17 cellular contexts compared by ENCODE assay signal in genomic region chr11:75421035-75421602, GRCh38. TPM values are rescaled to one million over a fixed set of nuclear protein-coding genes. Genes with fewer than 3 reads are reported as not detected.
DNase-seq lines count a peak whose midpoint lies in the region; ATAC-seq, FAIRE-seq and TF ChIP-seq lines count a peak whose summit lies in the region.
"Had no signal": no experiment of that assay in that cellular context is flagged by ENCODE, and none has a peak within 500 bp of the region (broad histone marks: within the 10 kb centered on the region; RNA-seq: fewer than 3 reads in every experiment).

No MANE protein-coding gene starts in this region.

- H4K20me1 ChIP-seq in IMR-90 (ENCODE audit: insufficient read depth, low read length) (no peaks in the 10 kb centered on the region), HepG2 (ENCODE audit: insufficient read depth, low read length) (peaks cover 10% of the 10 kb centered on the region)

- H3K27ac ChIP-seq in IMR-90 (ENCODE audit: insufficient read depth, low read length) (no peak overlapping the region), HepG2 (ENCODE audit: extremely low read length, insufficient read depth, low read length) (no peak overlapping the region)
- no peak overlapping the region for H3K27ac ChIP-seq in CD4-positive, alpha-beta memory T cell (ENCODE audit: low read depth, low read length)
- H3K27ac ChIP-seq: psoas muscle had no signal

- peak overlapping the region; percentile 6 for H3K27ac Mint-ChIP-seq in stimulated activated memory B cell treated with anti-CD40 and anti-IgM and Interleukin-4, amounts not matched to agents 10 μg/mL and 1 μg/mL and 100 μg/mL, for 72 hours
- H3K27ac Mint-ChIP-seq in Calu3 (ENCODE audit: unreplicated experiment): no peak overlapping the region
- H3K27ac Mint-ChIP-seq in CD4-positive, alpha-beta memory T cell: peak overlapping the region in 2 of 7 donors; percentile 19 to 32

- H3K27me3 ChIP-seq in IMR-90 (ENCODE audit: control insufficient read depth, insufficient read depth, low read length) (no peaks in the 10 kb centered on the region), HepG2 (ENCODE audit: control insufficient read depth in 1 of 2, insufficient read depth in 2 of 2, low read length in 2 of 2) (no peaks in the 10 kb centered on the region)
- H3K27me3 ChIP-seq in CD4-positive, alpha-beta memory T cell (ENCODE audit: insufficient read depth, low read length): no peaks in the 10 kb centered on the region

- peak overlapping the region in 1 of 2 experiments; percentile 6; a peak in 1 of 4 replicates for H4K8ac ChIP-seq in IMR-90 (ENCODE audit: low read depth in 2 of 2, low read length in 2 of 2)

- H3K9ac ChIP-seq in IMR-90 (ENCODE audit: low read depth, low read length) (no peak overlapping the region), HepG2 (ENCODE audit: insufficient read depth, low read depth, low read length) (no peak overlapping the region)

- POLR2A ChIA-PET in IMR-90 (lab: Charles Lee; ENCODE audit: unreplicated experiment): no interaction called here
- POLR2A ChIA-PET in HepG2 (lab: Yijun Ruan, JAX): interaction anchor here (1.8 kb wide), 1 partner anchor 18 kb away, joined by 4 read pairs; no protein-coding TSS in a partner anchor
- POLR2A ChIA-PET in CD4-positive, alpha-beta memory T cell (lab: Charles Lee; ENCODE audit: partially characterized antibody): interaction anchor here (0.8 kb wide), 1 partner anchor 105 kb away, joined by 3 read pairs; the partner anchor contains the start of gene GDPD5

- peaks cover 13% of the 10 kb centered on the region for H3K36me3 Mint-ChIP-seq in stimulated activated memory B cell treated with anti-CD40 and anti-IgM and Interleukin-4, amounts not matched to agents 10 μg/mL and 1 μg/mL and 100 μg/mL, for 72 hours
- H3K36me3 Mint-ChIP-seq in Calu3 (ENCODE audit: insufficient read depth, unreplicated experiment): peaks cover 15% of the 10 kb centered on the region
- peaks cover 8 to 16% of the 10 kb centered on the region in 2 donors for H3K36me3 Mint-ChIP-seq in CD4-positive, alpha-beta memory T cell

- no peaks in the 10 kb centered on the region for H3K27me3 Mint-ChIP-seq in stimulated activated memory B cell treated with anti-CD40 and anti-IgM and Interleukin-4, amounts not matched to agents 10 μg/mL and 1 μg/mL and 100 μg/mL, for 72 hours
- H3K27me3 Mint-ChIP-seq in Calu3 (ENCODE audit: unreplicated experiment): no peaks in the 10 kb centered on the region
- no peaks in the 10 kb centered on the region for H3K27me3 Mint-ChIP-seq in CD4-positive, alpha-beta memory T cell
- H3K27me3 Mint-ChIP-seq: CD8-positive, alpha-beta memory T cell had no signal

- peak overlapping the region; percentile 93 for H3K4ac ChIP-seq in IMR-90 (ENCODE audit: low read depth, low read length)

- H3K4me3 Mint-ChIP-seq in stimulated activated memory B cell treated with anti-CD40 and anti-IgM and Interleukin-4, amounts not matched to agents 10 μg/mL and 1 μg/mL and 100 μg/mL, for 72 hours: no peak overlapping the region
- H3K4me3 Mint-ChIP-seq in Calu3 (ENCODE audit: low read depth, unreplicated experiment): no peak overlapping the region
- no peak overlapping the region for H3K4me3 Mint-ChIP-seq in CD4-positive, alpha-beta memory T cell
- H3K4me3 Mint-ChIP-seq: CD8-positive, alpha-beta memory T cell; mesothelial cell of epicardium had no signal

- H3K56ac ChIP-seq in IMR-90 (ENCODE audit: extremely low read depth, insufficient read depth, low read length): no peak overlapping the region

- dilution Hi-C loops in IMR-90 (cut with HindIII; ENCODE audit: low sequenced_read_pairs, unreplicated experiment): no loop called here

- TF ChIP-seq POLR2A in IMR-90 (IDR thresholded peaks at IDR 0.05; ENCODE audit: low read depth, low read length) (no peak), HepG2 (IDR thresholded peaks at IDR 0.05; ENCODE audit: insufficient read depth in 1 of 2, low read depth in 2 of 2, low read length in 2 of 2) (no peak)

- peaks cover 30% of the 10 kb centered on the region for H3K9me1 ChIP-seq in IMR-90 (ENCODE audit: insufficient read depth, low read length)

- 100% methylated on average over 1 of the region's 11 CpGs; no CpG with 5 or more reads in 1 of the 2 experiments for WGBS in IMR-90 (ENCODE audit: extremely low coverage in 2 of 2, insufficient read length in 1 of 2), 2 experiments
- WGBS in HepG2 (ENCODE audit: low lambda C conversion rate): 71% methylated on average over 7 of the region's 11 CpGs

- H3K4me3 ChIP-seq in IMR-90 (ENCODE audit: insufficient read depth, low read depth, low read length): no peak overlapping the region
- no peak overlapping the region for H3K4me3 ChIP-seq in HepG2 (replicated peaks in 1 of 3; ENCODE audit: insufficient read depth in 1 of 3, low read depth in 2 of 3, low read length in 3 of 3)
- no peak overlapping the region for H3K4me3 ChIP-seq in CD4-positive, alpha-beta memory T cell (ENCODE audit: low read length in 2 of 2)
- H3K4me3 ChIP-seq: psoas muscle had no signal

- DNase-seq in IMR-90 (no peak), amygdala (lab: John Stamatoyannopoulos, UW) (peak in 29 of 56 donors; percentile 12 to 62 (median 37)), iPS-NIHi11 (ENCODE audit: low spot score) (peak; percentile 21), Calu3 (no peak), HepG2 (ENCODE audit: low spot score) (no peak)
- no peak for DNase-seq in activated CD8-positive, alpha-beta memory T cell treated with anti-CD3 and anti-CD28 coated beads for 24 hours
- no peak for DNase-seq in CD4-positive, alpha-beta memory T cell
- DNase-seq: activated CD4-positive, CD25-positive, alpha-beta regulatory T cell treated with anti-CD3 and anti-CD28 coated beads, Interleukin-2, amount 50 U/mL, for 72 hours; activated T-cell treated with anti-CD3 and anti-CD28 coated beads for 4 hours; CD8-positive, alpha-beta memory T cell; cortex of kidney; NCI-H2171; SW 1271 had no signal

- no peaks in the 10 kb centered on the region for H3K9me3 Mint-ChIP-seq in stimulated activated memory B cell treated with anti-CD40 and anti-IgM and Interleukin-4, amounts not matched to agents 10 μg/mL and 1 μg/mL and 100 μg/mL, for 72 hours
- no peaks in the 10 kb centered on the region for H3K9me3 Mint-ChIP-seq in Calu3 (ENCODE audit: low read depth, unreplicated experiment)
- H3K9me3 Mint-ChIP-seq in CD4-positive, alpha-beta memory T cell: no peaks in the 10 kb centered on the region
- H3K9me3 Mint-ChIP-seq: CD8-positive, alpha-beta memory T cell; mesothelial cell of epicardium had no signal

- 0 out of 2 replicates have a peak overlapping the region, but pooled peaks have one; percentile 7 for H3K14ac ChIP-seq in IMR-90 (replicated peaks; ENCODE audit: low read depth, low read length)

- H2AK5ac ChIP-seq in IMR-90 (ENCODE audit: low read depth, low read length): peak overlapping the region; percentile 97

- H3K23ac ChIP-seq in IMR-90 (ENCODE audit: low read depth, low read length): no peak overlapping the region

- H3K9me3 ChIP-seq in IMR-90 (ENCODE audit: control insufficient read depth, insufficient read depth, low read length) (no peaks in the 10 kb centered on the region), HepG2 (ENCODE audit: low read length) (no peaks in the 10 kb centered on the region)
- no peaks in the 10 kb centered on the region for H3K9me3 ChIP-seq in CD4-positive, alpha-beta memory T cell (ENCODE audit: control insufficient read depth in 1 of 2, low read length in 2 of 2)
- H3K9me3 ChIP-seq: psoas muscle had no signal

- H3K36me3 ChIP-seq in IMR-90 (ENCODE audit: control insufficient read depth, insufficient read depth, low read length) (peaks cover 17% of the 10 kb centered on the region), HepG2 (replicated peaks in 1 of 2; ENCODE audit: control insufficient read depth in 1 of 2, insufficient read depth in 2 of 2, low read length in 2 of 2) (no peaks in the 10 kb centered on the region)
- H3K36me3 ChIP-seq in CD4-positive, alpha-beta memory T cell (ENCODE audit: insufficient read depth, low read length): no peaks in the 10 kb centered on the region

- peak overlapping the region; percentile 72 for H4K91ac ChIP-seq in IMR-90 (ENCODE audit: insufficient read depth, low read depth, low read length)

- CTCF ChIA-PET in IMR-90 (lab: Yijun Ruan, JAX): no interaction called here
- CTCF ChIA-PET in Calu3 (lab: Charles Lee): no interaction called here
- CTCF ChIA-PET in HepG2 (lab: Yijun Ruan, JAX; ENCODE audit: low intra/inter-chr PET ratio, low total read pairs): no interaction called here
- CTCF ChIA-PET in CD4-positive, alpha-beta memory T cell (lab: Charles Lee; ENCODE audit: partially characterized antibody): no interaction called here

- no peak for ATAC-seq in IMR-90 (ENCODE audit: low read depth)
- no peak for ATAC-seq in stimulated activated memory B cell treated with anti-CD40 and anti-IgM and Interleukin-4, amounts not matched to agents 10 μg/mL and 1 μg/mL and 100 μg/mL, for 72 hours
- no peak for ATAC-seq in HepG2
- ATAC-seq: psoas muscle had no signal

- H2AK9ac ChIP-seq in IMR-90 (replicated peaks; ENCODE audit: low read depth, low read length, poor library complexity): no peak overlapping the region

- no peak overlapping the region for H2BK5ac ChIP-seq in IMR-90 (ENCODE audit: low read depth, low read length, poor library complexity, severe bottlenecking)

- no peak for FAIRE-seq in HepG2 (lab: Jason Lieb, UNC)
- FAIRE-seq: H54 had no signal

- H3K18ac ChIP-seq in IMR-90 (ENCODE audit: low read depth, low read length): peak overlapping the region; percentile 45; the same call in 1 of the 2 replicates

- no peak for TF ChIP-seq RAD21 in IMR-90 (IDR thresholded peaks at IDR 0.05; ENCODE audit: low read length)
- TF ChIP-seq RAD21 in HepG2 (CRISPR knock-in tag; IDR thresholded peaks at IDR 0.05): no peak

- H2BK20ac ChIP-seq in IMR-90 (ENCODE audit: low read depth, low read length): peak overlapping the region; percentile 87; the same call in 1 of the 2 replicates

- H3K4me1 ChIP-seq in IMR-90 (ENCODE audit: control insufficient read depth, insufficient read depth, low read length) (peaks cover 27% of the 10 kb centered on the region), HepG2 (ENCODE audit: insufficient read depth, low read length) (peaks cover 38% of the 10 kb centered on the region)
- H3K4me1 ChIP-seq in CD4-positive, alpha-beta memory T cell (ENCODE audit: insufficient read depth, low read length): no peaks in the 10 kb centered on the region
- H3K4me1 ChIP-seq: psoas muscle had no signal

- BruUV-seq in IMR-90 (replicated peaks; lab: Mats Ljungman, UMichigan) (no TSS peak), Calu3 (replicated peaks; lab: Mats Ljungman, UMichigan) (no TSS peak), HepG2 (replicated peaks; lab: Mats Ljungman, UMichigan) (no TSS peak)

- no peak overlapping the region for H2BK15ac ChIP-seq in IMR-90 (ENCODE audit: low read depth, low read length)

- intact Hi-C loops in IMR-90 (cut with micrococcal nuclease) (no loop called here), Calu3 (cut with micrococcal nuclease; ENCODE audit: unreplicated experiment) (no loop called here), HepG2 (cut with micrococcal nuclease; ENCODE audit: unreplicated experiment) (no loop called here)
- intact Hi-C loops in CD4-positive, alpha-beta memory T cell (cut with micrococcal nuclease): no loop called here

- in situ Hi-C loops in IMR-90 (cut with MboI; ENCODE audit: low sequenced_read_pairs) (no loop called here), HepG2 (cut with HindIII; ENCODE audit: extremely low pct_ligation_motif_present, low pct_unique_long_range_greater_than_20kb) (no loop called here)

- H3K4me1 Mint-ChIP-seq in stimulated activated memory B cell treated with anti-CD40 and anti-IgM and Interleukin-4, amounts not matched to agents 10 μg/mL and 1 μg/mL and 100 μg/mL, for 72 hours: no peaks in the 10 kb centered on the region
- H3K4me1 Mint-ChIP-seq in Calu3 (ENCODE audit: low read depth, unreplicated experiment): peaks cover 27% of the 10 kb centered on the region
- H3K4me1 Mint-ChIP-seq in CD4-positive, alpha-beta memory T cell: peaks cover 0 to 3% (median under 1%) of the 10 kb centered on the region in 4 donors
- H3K4me1 Mint-ChIP-seq: CD8-positive, alpha-beta memory T cell had no signal

- no peak overlapping the region for H3K4me2 ChIP-seq in IMR-90 (ENCODE audit: low read depth, low read length)
- no peak overlapping the region for H3K4me2 ChIP-seq in HepG2 (ENCODE audit: low read depth, low read length)

- H2AFZ ChIP-seq in IMR-90 (replicated peaks; ENCODE audit: low read length, poor library complexity) (no peak overlapping the region), HepG2 (ENCODE audit: low read length) (no peak overlapping the region)

- H4K5ac ChIP-seq in IMR-90 (ENCODE audit: low read depth, low read length): no peak overlapping the region

- H2BK120ac ChIP-seq in IMR-90 (ENCODE audit: low read depth, low read length): peak overlapping the region; percentile 25

- no peaks in the 10 kb centered on the region for H3K79me2 ChIP-seq in HepG2 (ENCODE audit: insufficient read depth, low read length)

- TF ChIP-seq EP300 in HepG2 (IDR thresholded peaks at IDR 0.05; ENCODE audit: low read depth in 2 of 2, low read length in 2 of 2) (no peak), HepG2 (CRISPR knock-in tag; IDR thresholded peaks at IDR 0.05; ENCODE audit: borderline replicate concordance) (no peak)

- no peak for TF ChIP-seq CTCF in IMR-90 (conservative IDR thresholded peaks at IDR 0.05; ENCODE audit: low read depth, low read length)
- TF ChIP-seq CTCF in Calu3 (IDR thresholded peaks at IDR 0.05; ENCODE audit: unreplicated experiment): no peak
- TF ChIP-seq CTCF in HepG2 (CRISPR knock-in tag; IDR thresholded peaks at IDR 0.05): no peak

- peaks cover 14 to 28% of the 10 kb centered on the region in 2 experiments for H3K79me1 ChIP-seq in IMR-90 (ENCODE audit: low read depth in 1 of 2, low read length in 2 of 2)

RNA-seq across cellular contexts. Expression of gene KLHL35, which starts 11.9 kb away (rescaled TPM):
- total RNA-seq in IMR-90 (2012; rRNA removed): 1.4 and 1.6 TPM in 2 replicates
- 3.3 TPM in 2 replicates for polyA plus RNA-seq in IMR-90 (2012; rRNA removed)
- polyA plus RNA-seq in IMR-90 (2012; cell fraction: cytosol; rRNA removed): 2.1 and 6.1 TPM in 2 replicates
- polyA plus RNA-seq in IMR-90 (2012; cell fraction: nucleus; rRNA removed; ENCODE audit: low replicate concordance): 4.0 and 10.4 TPM in 2 replicates
- total RNA-seq in Calu3 (2022): 1.3 and 2.1 TPM in 2 replicates
- not detected in 2 replicates for total RNA-seq in HepG2 (2016; rRNA removed; fragmentation: Illumina TruSeq; extraction: Trizol)
- not detected in 2 replicates for total RNA-seq in HepG2 (2016; cell fraction: cytosol; rRNA removed; fragmentation: Illumina TruSeq; extraction: Trizol; ENCODE audit: low read depth)
- not detected in 2 replicates for total RNA-seq in HepG2 (2016; cell fraction: insoluble cytoplasmic fraction; rRNA removed; fragmentation: Illumina TruSeq; extraction: Trizol)
- not detected in 2 replicates for total RNA-seq in HepG2 (2016; cell fraction: membrane; rRNA removed; fragmentation: Illumina TruSeq; extraction: Trizol)
- not detected in 2 replicates for total RNA-seq in HepG2 (2016; cell fraction: nucleus; rRNA removed; fragmentation: Illumina TruSeq; extraction: Trizol)
- not detected in 2 replicates for polyA plus RNA-seq in HepG2 (2011; rRNA removed)
- polyA plus RNA-seq in HepG2 (2011; cell fraction: cytosol; rRNA removed): 0.03 TPM in 1 of 2 replicates, not detected in the other
- 0.10 and 0.14 TPM in 2 replicates for polyA plus RNA-seq in HepG2 (2011; cell fraction: nucleus; rRNA removed)
- 0.12 TPM in 1 of 2 replicates, not detected in the other for polyA plus RNA-seq in HepG2 (2012)
- not detected in 2 replicates for polyA plus RNA-seq in HepG2 (2016; cell fraction: cytosol; fragmentation: Illumina TruSeq; extraction: Trizol; ENCODE audit: low read depth)
- polyA plus RNA-seq in HepG2 (2016; cell fraction: insoluble cytoplasmic fraction; fragmentation: Illumina TruSeq; extraction: Trizol; ENCODE audit: low read depth): not detected in 2 replicates
- not detected in 2 replicates for polyA plus RNA-seq in HepG2 (2016; cell fraction: membrane; fragmentation: Illumina TruSeq; extraction: Trizol; ENCODE audit: low read depth)
- 1.3 TPM in 1 of 2 replicates, not detected in the other for polyA plus RNA-seq in HepG2 (2016; cell fraction: nucleus; fragmentation: Illumina TruSeq; extraction: Trizol; ENCODE audit: insufficient read depth, low read depth)
- polyA minus RNA-seq in HepG2 (2011; rRNA and poly(A)+ RNA removed; ENCODE audit: low replicate concordance): 9.7 TPM in 1 of 2 replicates, not detected in the other
- 0.70 TPM in 1 of 2 replicates, not detected in the other for polyA minus RNA-seq in HepG2 (2011; cell fraction: cytosol; rRNA and poly(A)+ RNA removed)
- 0.64 TPM in 1 of 2 replicates, not detected in the other for polyA minus RNA-seq in HepG2 (2011; cell fraction: nucleus; rRNA and poly(A)+ RNA removed)
- 1 to 10 TPM; 1.2 to 1.5 TPM for total RNA-seq in CD4-positive, alpha-beta memory T cell
- 1 to 10 TPM in 1 of 2 donors, under 1 TPM in 1; 0.93 to 1.5 TPM for polyA plus RNA-seq in CD4-positive, alpha-beta memory T cell

RNA-seq across cellular contexts. Expression of gene RPS3, which starts 21.8 kb away (rescaled TPM):
- 2,360 and 3,444 TPM in 2 replicates for total RNA-seq in IMR-90 (2012; rRNA removed)
- 2,477 and 2,872 TPM in 2 replicates for polyA plus RNA-seq in IMR-90 (2012; rRNA removed)
- polyA plus RNA-seq in IMR-90 (2012; cell fraction: cytosol; rRNA removed): 2,410 and 4,196 TPM in 2 replicates
- polyA plus RNA-seq in IMR-90 (2012; cell fraction: nucleus; rRNA removed; ENCODE audit: low replicate concordance): 593 and 1,092 TPM in 2 replicates
- 1,650 and 1,749 TPM in 2 replicates for total RNA-seq in Calu3 (2022)
- total RNA-seq in HepG2 (2016; rRNA removed; fragmentation: Illumina TruSeq; extraction: Trizol): 2,143 and 2,814 TPM in 2 replicates
- 3,026 and 3,837 TPM in 2 replicates for total RNA-seq in HepG2 (2016; cell fraction: cytosol; rRNA removed; fragmentation: Illumina TruSeq; extraction: Trizol; ENCODE audit: low read depth)
- total RNA-seq in HepG2 (2016; cell fraction: insoluble cytoplasmic fraction; rRNA removed; fragmentation: Illumina TruSeq; extraction: Trizol): 2,366 and 2,701 TPM in 2 replicates
- total RNA-seq in HepG2 (2016; cell fraction: membrane; rRNA removed; fragmentation: Illumina TruSeq; extraction: Trizol): 5,197 and 5,735 TPM in 2 replicates
- total RNA-seq in HepG2 (2016; cell fraction: nucleus; rRNA removed; fragmentation: Illumina TruSeq; extraction: Trizol): 799 and 826 TPM in 2 replicates
- polyA plus RNA-seq in HepG2 (2011; rRNA removed): 3,295 and 3,616 TPM in 2 replicates
- polyA plus RNA-seq in HepG2 (2011; cell fraction: cytosol; rRNA removed): 3,790 and 3,975 TPM in 2 replicates
- polyA plus RNA-seq in HepG2 (2011; cell fraction: nucleus; rRNA removed): 1,120 and 1,329 TPM in 2 replicates
- 4,677 and 5,383 TPM in 2 replicates for polyA plus RNA-seq in HepG2 (2012)
- 4,653 and 5,328 TPM in 2 replicates for polyA plus RNA-seq in HepG2 (2016; cell fraction: cytosol; fragmentation: Illumina TruSeq; extraction: Trizol; ENCODE audit: low read depth)
- polyA plus RNA-seq in HepG2 (2016; cell fraction: insoluble cytoplasmic fraction; fragmentation: Illumina TruSeq; extraction: Trizol; ENCODE audit: low read depth): 3,740 and 3,849 TPM in 2 replicates
- 7,247 and 7,550 TPM in 2 replicates for polyA plus RNA-seq in HepG2 (2016; cell fraction: membrane; fragmentation: Illumina TruSeq; extraction: Trizol; ENCODE audit: low read depth)
- 2,020 and 2,028 TPM in 2 replicates for polyA plus RNA-seq in HepG2 (2016; cell fraction: nucleus; fragmentation: Illumina TruSeq; extraction: Trizol; ENCODE audit: insufficient read depth, low read depth)
- 1,170 and 2,337 TPM in 2 replicates for polyA minus RNA-seq in HepG2 (2011; rRNA and poly(A)+ RNA removed; ENCODE audit: low replicate concordance)
- 547 and 597 TPM in 2 replicates for polyA minus RNA-seq in HepG2 (2011; cell fraction: cytosol; rRNA and poly(A)+ RNA removed)
- polyA minus RNA-seq in HepG2 (2011; cell fraction: nucleus; rRNA and poly(A)+ RNA removed): 281 and 352 TPM in 2 replicates
- total RNA-seq in CD4-positive, alpha-beta memory T cell: 1,000 to 10,000 TPM; 4,846 to 5,053 TPM
- 1,000 to 10,000 TPM; 5,445 to 5,812 TPM for polyA plus RNA-seq in CD4-positive, alpha-beta memory T cell

Comparison
In these comparisons a context has a peak if more than half of its experiments do, and no peak if none do; other contexts are left out.
1. DNase-seq: peak in amygdala (29 of 56) and iPS-NIHi11 (single experiment); none in IMR-90 (single experiment), Calu3 (single experiment), activated CD8-positive, alpha-beta memory T cell treated with anti-CD3 and anti-CD28 coated beads for 24 hours (single experiment), HepG2 (single experiment) and CD4-positive, alpha-beta memory T cell (0 of 5).